In the genomic region with DNA sequence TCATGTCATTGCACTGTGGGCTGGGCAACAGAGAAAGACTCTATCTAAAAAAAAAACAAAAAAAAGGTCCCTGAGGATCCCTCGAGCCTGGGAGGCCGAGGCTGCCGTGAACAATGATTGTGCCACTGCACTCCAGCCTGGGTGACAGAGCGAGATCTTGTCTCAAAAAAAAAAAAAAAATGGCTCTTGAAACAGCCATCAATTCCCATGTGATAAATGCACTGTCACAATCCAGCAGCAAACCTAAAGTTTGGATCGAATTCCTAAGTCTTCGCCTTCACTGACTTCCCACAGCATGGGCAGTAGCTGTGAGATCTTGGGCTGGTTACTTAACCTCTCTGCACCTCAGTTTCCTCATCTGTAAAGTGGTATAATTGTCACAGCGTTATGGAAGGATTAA, we compare ENCODE assay signal across 8 cellular contexts.
"Had no signal": no experiment of that assay in that cellular context is flagged by ENCODE, and none has a peak within 500 bp of the region (broad histone marks: within the 10 kb centered on the region; RNA-seq: fewer than 3 reads in every experiment).

No MANE protein-coding gene starts in this region.

- FAIRE-seq: H1, H54, HTR-8/SVneo had no signal

- DNase-seq: H9, HCEC 1CT, IMR-90, KBM-7 had no signal

- H3K4me3 Mint-ChIP-seq: GM23338, H9 had no signal

- H2AFZ ChIP-seq: GM23338 had no signal

- ATAC-seq: GM23338 had no signal

- H3K4me3 ChIP-seq: GM23338 had no signal

- H3K4me2 ChIP-seq: GM23338 had no signal

- H3K27ac Mint-ChIP-seq: GM23338, H9 had no signal
